ENCODE assay signal across 21 cellular contexts in the genomic region with DNA sequence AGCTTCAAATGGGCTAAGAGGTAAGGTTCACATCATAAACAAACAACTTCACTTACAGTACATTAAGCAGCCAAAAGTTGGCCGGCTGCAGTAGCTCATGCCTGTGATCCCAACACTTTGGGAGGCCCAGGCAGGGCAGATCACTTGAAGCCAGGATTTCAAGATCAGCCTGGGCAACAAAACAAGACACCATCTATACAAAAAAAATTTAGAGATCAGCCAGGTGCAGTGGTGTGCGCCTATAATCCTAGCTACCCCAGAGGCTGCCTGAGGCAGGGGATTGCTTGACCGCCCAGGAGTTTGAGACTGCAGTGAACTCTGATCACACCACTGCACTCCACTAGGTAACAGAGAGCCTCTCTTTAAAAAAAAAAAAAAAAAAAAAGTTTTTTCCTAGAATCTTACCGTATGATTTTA. TPM values are rescaled to one million over a fixed set of nuclear protein-coding genes. Genes with fewer than 3 reads are reported as not detected.
DNase-seq lines count a peak whose midpoint lies in the region; ATAC-seq, FAIRE-seq and TF ChIP-seq lines count a peak whose summit lies in the region.
"Had no signal": no experiment of that assay in that cellular context is flagged by ENCODE, and none has a peak within 500 bp of the region (broad histone marks: within the 10 kb centered on the region; RNA-seq: fewer than 3 reads in every experiment).

No MANE protein-coding gene starts in this region.

- H2BK5ac ChIP-seq in H1 (ENCODE audit: low read depth, low read length), result no peak overlapping the region

- peaks cover 9% of the 10 kb centered on the region for H3K79me1 ChIP-seq in H1 (ENCODE audit: low read depth, low read length)

- no peak overlapping the region for H3K4me3 Mint-ChIP-seq in CD14-positive monocyte
- H3K4me3 Mint-ChIP-seq: CD4-positive, alpha-beta T cell; T-helper 17 cell had no signal

- TF ChIP-seq EP300 in H1 (IDR thresholded peaks at IDR 0.05; ENCODE audit: borderline replicate concordance in 1 of 2, low read depth in 2 of 2, low read length in 2 of 2), result no peak

- H3K23ac ChIP-seq in H1 (ENCODE audit: insufficient read length), result no peak overlapping the region

- H3K4me1 ChIP-seq in BLaER1, result peaks cover 41% of the 10 kb centered on the region
- H3K4me1 ChIP-seq in H1 (replicated peaks in 1 of 4; ENCODE audit: control insufficient read depth in 3 of 4, insufficient read depth in 4 of 4, low read length in 3 of 4), result peaks cover 0 to 2% (median 0%) of the 10 kb centered on the region in 4 experiments; a peak in 1 of 7 replicates
- H3K4me1 ChIP-seq in left lung, result peaks cover 10 to 13% of the 10 kb centered on the region in 2 donors

- no peaks in the 10 kb centered on the region for H3K9me3 Mint-ChIP-seq in CD14-positive monocyte
- H3K9me3 Mint-ChIP-seq: activated T-helper 2 cell treated with anti-CD3 and anti-CD28 coated beads, Interferon-gamma antibody, Interleukin-2, Interleukin-4, amounts not matched to agents 10 μg/mL and 5 μg/mL and 100 μg/mL, durations not matched to agents 14 hours and 24 hours and 36 hours; CD4-positive, alpha-beta T cell had no signal

- CTCF ChIA-PET in HEK293T (lab: Yijun Ruan, JAX) (interaction anchor here (0.7 to 1.1 kb wide), 2 partner anchors 16 to 78 kb away, joined by 3 read pairs; no protein-coding TSS in a partner anchor), H1 (lab: Charles Lee; ENCODE audit: partially characterized antibody) (interaction anchor here (0.6 to 1.5 kb wide), 4 partner anchors 10 to 163 kb away, joined by 3 to 4 read pairs (median 4); no protein-coding TSS in a partner anchor)

- no peak for FAIRE-seq in H1 (lab: Jason Lieb, UNC)
- FAIRE-seq: GM18507, K562 had no signal

- H3K27ac ChIP-seq in BLaER1, result no peak overlapping the region
- H3K27ac ChIP-seq in H1 (ENCODE audit: low read depth, low read length), result 0 out of 2 replicates have a peak overlapping the region, but pooled peaks have one; percentile 12
- no peak overlapping the region for H3K27ac ChIP-seq in left lung
- H3K27ac ChIP-seq: GM23248 had no signal

- H3K9me3 ChIP-seq in BLaER1 (no peaks in the 10 kb centered on the region), H1 (ENCODE audit: insufficient read depth in 2 of 2, low read depth in 1 of 2, low read length in 1 of 2) (no peaks in the 10 kb centered on the region), left lung (no peaks in the 10 kb centered on the region)
- H3K9me3 ChIP-seq: stomach had no signal

- H3K4me2 ChIP-seq in BLaER1 (peak overlapping the region; percentile 2; the same call in 1 of the 2 replicates), H1 (ENCODE audit: insufficient read depth in 1 of 2, low read depth in 2 of 2, low read length in 2 of 2) (no peak overlapping the region)

- H3K27me3 ChIP-seq in BLaER1, result no peaks in the 10 kb centered on the region
- H3K27me3 ChIP-seq in H1 (replicated peaks in 1 of 4; ENCODE audit: control insufficient read depth in 3 of 4, extremely low read depth in 1 of 4, insufficient read depth in 3 of 4, low read length in 3 of 4), result no peaks in the 10 kb centered on the region
- H3K27me3 ChIP-seq in left lung, result no peaks in the 10 kb centered on the region
- H3K27me3 ChIP-seq: stomach had no signal

- TF ChIP-seq CTCF in H1 (IDR thresholded peaks at IDR 0.05; ENCODE audit: control extremely low read depth in 1 of 3, insufficient read depth in 1 of 3, low read depth in 1 of 3, low read length in 3 of 3) (no peak), left lung (IDR thresholded peaks at IDR 0.05) (no peak), CD14-positive monocyte (IDR thresholded peaks at IDR 0.05) (no peak)

- H3K36me3 ChIP-seq in BLaER1, result peaks cover 50% of the 10 kb centered on the region
- no peaks in the 10 kb centered on the region for H3K36me3 ChIP-seq in H1 (ENCODE audit: control insufficient read depth in 2 of 4, insufficient read depth in 4 of 4, low read length in 3 of 4)
- no peaks in the 10 kb centered on the region for H3K36me3 ChIP-seq in left lung
- H3K36me3 ChIP-seq: stomach had no signal

- ATAC-seq in left lung, result peak; percentile 90
- ATAC-seq in HG02571 (IDR thresholded peaks at IDR 0.05; ENCODE audit: unreplicated experiment), result no peak
- ATAC-seq: K562, sciatic nerve, T-helper 17 cell had no signal

- no peak overlapping the region for H4K91ac ChIP-seq in H1 (replicated peaks; ENCODE audit: insufficient read length, low read length)

- H2BK20ac ChIP-seq in H1 (ENCODE audit: low read length), result no peak overlapping the region

- intact Hi-C loops in left lung (cut with DNase I) (no loop called here), CD14-positive monocyte (cut with micrococcal nuclease) (no loop called here)

- peaks cover 9 to 93% of the 10 kb centered on the region in 2 experiments; a peak in 3 of 4 replicates for H3K79me2 ChIP-seq in H1 (ENCODE audit: control insufficient read depth in 1 of 2, insufficient read depth in 2 of 2, low read length in 2 of 2)

- H2AFZ ChIP-seq in H1 (ENCODE audit: low read length), result no peak overlapping the region
- H2AFZ ChIP-seq: GM23248 had no signal

- H3K4me3 ChIP-seq in BLaER1, result no peak overlapping the region
- no peak overlapping the region for H3K4me3 ChIP-seq in H1 (ENCODE audit: extremely low read depth in 1 of 4, insufficient read depth in 2 of 4, low read depth in 3 of 4, low read length in 4 of 4)
- H3K4me3 ChIP-seq in left lung, result no peak overlapping the region
- H3K4me3 ChIP-seq: GM23248, K562, stomach had no signal

- no peak overlapping the region for H3K14ac ChIP-seq in H1 (ENCODE audit: insufficient read length)

- no peak overlapping the region for H2BK12ac ChIP-seq in H1 (ENCODE audit: low read depth, low read length)

- H3K4ac ChIP-seq in H1 (replicated peaks; ENCODE audit: insufficient read length, low read depth, low read length), result no peak overlapping the region

- no peak overlapping the region for H3K27ac Mint-ChIP-seq in CD14-positive monocyte
- H3K27ac Mint-ChIP-seq: activated T-helper 2 cell treated with anti-CD3 and anti-CD28 coated beads, Interferon-gamma antibody, Interleukin-2, Interleukin-4, amounts not matched to agents 10 μg/mL and 5 μg/mL and 100 μg/mL, durations not matched to agents 14 hours and 24 hours and 36 hours; CD4-positive, alpha-beta T cell had no signal

- H3K9ac ChIP-seq in BLaER1, result no peak overlapping the region
- H3K9ac ChIP-seq in H1 (replicated peaks in 1 of 4; ENCODE audit: extremely low read depth in 1 of 4, low read depth in 3 of 4, low read length in 3 of 4), result no peak overlapping the region
- H3K9ac ChIP-seq: GM23248 had no signal

- POLR2A ChIA-PET in HEK293T (lab: Yijun Ruan, JAX) (interaction anchor here (1.4 kb wide), 1 partner anchor 16 kb away, joined by 5 read pairs; no protein-coding TSS in a partner anchor), H1 (lab: Charles Lee; ENCODE audit: partially characterized antibody) (interaction anchor here (0.8 to 1.8 kb wide), 6 partner anchors 8 to 16 kb away, joined by 3 to 7 read pairs (median 4); partner anchors contain the start of gene UBTD2)

- WGBS in H1 (ENCODE audit: extremely low coverage in 1 of 2, insufficient coverage in 1 of 2, insufficient read length in 1 of 2, insufficient replicate concordance in 2 of 2, low coverage in 1 of 2, low lambda C conversion rate in 2 of 2, missing lambda C conversion rate in 1 of 2), 2 experiments, result 93% methylated on average over 4 of the region's 4 CpGs; no CpG with 5 or more reads in 1 of the 2 experiments

- H2AK5ac ChIP-seq in H1 (ENCODE audit: low read depth, low read length), result no peak overlapping the region

- no peak for TF ChIP-seq POLR2A in H1 (IDR thresholded peaks at IDR 0.05; ENCODE audit: control extremely low read depth in 1 of 2, low read depth in 2 of 2, low read length in 2 of 2)

- H4K5ac ChIP-seq in H1 (ENCODE audit: insufficient read length, low read depth, low read length), result no peak overlapping the region

- no peak overlapping the region for H3K56ac ChIP-seq in H1 (replicated peaks; ENCODE audit: insufficient read length, low read depth, low read length)

- H4K20me1 ChIP-seq in BLaER1 (peaks cover 100% of the 10 kb centered on the region), H1 (replicated peaks in 1 of 2; ENCODE audit: control insufficient read depth in 1 of 2, insufficient read depth in 2 of 2, low read length in 2 of 2) (peaks cover 8 to 18% of the 10 kb centered on the region in 2 experiments)

- no peak overlapping the region for H4K8ac ChIP-seq in H1 (ENCODE audit: extremely low read depth, insufficient read depth, low read length)

- peaks cover 5% of the 10 kb centered on the region for H3K4me1 Mint-ChIP-seq in CD14-positive monocyte

- no peak overlapping the region for H3K18ac ChIP-seq in H1 (ENCODE audit: extremely low read depth, low read length)

- TF ChIP-seq RAD21 in H1 (IDR thresholded peaks at IDR 0.05 in 1 of 2, conservative IDR thresholded peaks at IDR 0.05 in 1 of 2; ENCODE audit: low read depth in 2 of 2, low read length in 2 of 2), result no peak

- H3K23me2 ChIP-seq in H1 (ENCODE audit: low read depth, low read length), result no peaks in the 10 kb centered on the region

- H2BK120ac ChIP-seq in H1 (replicated peaks; ENCODE audit: low read depth, low read length), result no peak overlapping the region

- H3K27me3 Mint-ChIP-seq in CD14-positive monocyte (ENCODE audit: low read depth in 3 of 3), result no peaks in the 10 kb centered on the region
- H3K27me3 Mint-ChIP-seq: CD4-positive, alpha-beta T cell; T-helper 17 cell had no signal

- no peak overlapping the region for H2BK15ac ChIP-seq in H1 (ENCODE audit: low read length)

- DNase-seq in HEK293T (ENCODE audit: extremely low spot score) (no peak), H1 (ENCODE audit: low read depth in 1 of 2, low spot score in 2 of 2) (no peak), left lung (no peak), T1000 (lab: John Stamatoyannopoulos, UW) (no peak), CD14-positive monocyte (ENCODE audit: low spot score) (no peak)
- DNase-seq in stimulated activated CD4-positive, alpha-beta T cell treated with anti-CD3 and anti-CD28 coated beads, Interleukin-15, amount 100 ng/mL, for 24 hours, result no peak
- DNase-seq: CD4-positive, alpha-beta T cell; effector CD8-positive, alpha-beta T cell; GM23248; hippocampal formation; MV-4-11; NCI-H526; stimulated activated CD4-positive, alpha-beta T cell treated with anti-CD3 and anti-CD28 coated beads, Interleukin-1b, Interleukin-23, amount 100 ng/mL, for 48 hours; stomach; T-helper 17 cell had no signal

- peaks cover 8 to 15% of the 10 kb centered on the region in 2 donors for H3K36me3 Mint-ChIP-seq in CD14-positive monocyte

TF ChIP-seq in H1, 55 proteins besides CTCF, POLR2A, EP300 and RAD21 (continues in another document):
- TF ChIP-seq KDM4A (IDR thresholded peaks at IDR 0.05; ENCODE audit: low read depth, low read length, severe bottlenecking), result no peak

RNA-seq across cellular contexts. Expression of gene UBTD2, which starts 16.9 kb away (rescaled TPM):
- total RNA-seq in H1 (2021; fragmentation: NEBNext Ultra II Directional; extraction: Animal tissue kit (Norgen Biotek cat#: 25700)), result 38.4 and 39.2 TPM in 2 replicates
- polyA plus RNA-seq in H1 (2011; rRNA removed) (9.4 and 14.5 TPM in 2 replicates), CD14-positive monocyte (1 to 10 TPM; 2.6 to 3.2 TPM)
- polyA plus RNA-seq in H1 (2011; cell fraction: cytosol; rRNA removed), result 15.5 TPM
- 8.5 TPM for polyA plus RNA-seq in H1 (2011; cell fraction: nucleus; rRNA removed)
- 17.5 to 24.4 TPM (median 20.2 TPM) in 4 replicates for polyA plus RNA-seq in H1 (2012, experiment 1 of 2)
- polyA plus RNA-seq in H1 (2012, experiment 2 of 2), result 4.4 TPM
- polyA plus RNA-seq in H1 (2013, experiment 1 of 2), result 20.3 TPM
- 21.0 TPM for polyA plus RNA-seq in H1 (2013, experiment 2 of 2)
- polyA minus RNA-seq in H1 (2011; rRNA and poly(A)+ RNA removed), result 21.4 and 27.8 TPM in 2 replicates
- 17.1 TPM for polyA minus RNA-seq in H1 (2011; cell fraction: cytosol; rRNA and poly(A)+ RNA removed)
- 19.4 TPM for polyA minus RNA-seq in H1 (2011; cell fraction: nucleus; rRNA and poly(A)+ RNA removed)
- total RNA-seq in left lung, result 10 to 100 TPM; 16.2 to 24.0 TPM
